In the genomic region with DNA sequence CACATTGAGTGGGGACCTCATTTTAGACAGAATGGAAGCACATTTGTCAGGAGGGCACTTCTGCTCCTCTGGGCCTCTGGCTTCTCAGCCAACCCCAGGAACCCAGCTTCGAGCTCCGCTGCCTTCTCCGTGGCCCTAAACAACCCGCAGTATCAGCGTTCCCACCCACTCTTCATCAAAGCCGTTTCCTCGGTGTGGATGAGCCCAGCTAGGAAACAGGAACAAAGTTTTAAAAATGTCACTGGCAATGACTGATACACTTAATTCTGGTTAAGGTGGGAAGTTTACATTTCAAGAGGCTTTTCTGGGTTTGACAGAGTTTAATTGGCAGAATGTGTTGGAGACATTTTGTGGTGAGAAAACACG, we compare ENCODE assay signal across 19 cellular contexts.
DNase-seq lines count a peak whose midpoint lies in the region; ATAC-seq and TF ChIP-seq lines count a peak whose summit lies in the region.
"Had no signal": no experiment of that assay in that cellular context is flagged by ENCODE, and none has a peak within 500 bp of the region (broad histone marks: within the 10 kb centered on the region; RNA-seq: fewer than 3 reads in every experiment).

No MANE protein-coding gene starts in this region.

- no peaks in the 10 kb centered on the region for H3K9me3 Mint-ChIP-seq in activated T-cell treated with anti-CD3 and anti-CD28 coated beads, Interleukin-2, amount 50 U/mL, for 4 hours

- no peak for TF ChIP-seq POLR2A in erythroblast (IDR thresholded peaks at IDR 0.05; ENCODE audit: low read length)

- no peaks in the 10 kb centered on the region for H3K79me1 ChIP-seq in neuronal stem cell (ENCODE audit: low read depth, low read length)

- peak overlapping the region; percentile 29 for H2AFZ ChIP-seq in neuronal stem cell (ENCODE audit: low read length)

- H3K27me3 Mint-ChIP-seq in activated T-cell treated with anti-CD3 and anti-CD28 coated beads, Interleukin-2, amount 50 U/mL, for 4 hours (ENCODE audit: low read depth) = peaks cover 39% of the 10 kb centered on the region

- no peaks in the 10 kb centered on the region for H4K20me1 ChIP-seq in BLaER1

- H3K4me2 ChIP-seq in BLaER1 = peak overlapping the region; percentile 83
- H3K4me2 ChIP-seq in neuronal stem cell (ENCODE audit: insufficient read depth, low read length, poor library complexity, severe bottlenecking) = no peak overlapping the region
- H3K4me2 ChIP-seq: A549 had no signal

- no peak overlapping the region for H3K23ac ChIP-seq in neuronal stem cell (ENCODE audit: low read depth, low read length, poor library complexity)

- no peak overlapping the region for H2BK12ac ChIP-seq in neuronal stem cell (ENCODE audit: low read length)

- DNase-seq in CD1c-positive myeloid dendritic cell (ENCODE audit: extremely low spot score) (peak; percentile 6), UCSD-AML1 (lab: John Stamatoyannopoulos, UW; ENCODE audit: unreplicated experiment) (peak; percentile 51), neuronal stem cell (ENCODE audit: low spot score) (no peak), erythroblast (lab: John Stamatoyannopoulos, UW) (no peak)
- no peak for DNase-seq in activated T-cell treated with anti-CD3 and anti-CD28 coated beads, Interleukin-2, amount 50 U/mL, for 4 hours
- DNase-seq: GOT3, HCEC 1CT, KG1, NCI-H2081, NCI-H2227 treated with DMSO at 0.1 percent for 48 hours, NCI-H510A, NCI-H69, SHP77 had no signal

- H3K9ac ChIP-seq in BLaER1 (peak overlapping the region; percentile 56; the same call in 1 of the 2 replicates), neuronal stem cell (ENCODE audit: low read depth, low read length, poor library complexity) (no peak overlapping the region)

- WGBS in neuronal stem cell (ENCODE audit: extremely low coverage in 2 of 2, insufficient read length in 2 of 2, insufficient replicate concordance in 1 of 2), 2 donors = no CpG with 5 or more reads among the region's 8 CpGs

- peak overlapping the region; percentile 57 for H3K27ac ChIP-seq in BLaER1
- H3K27ac ChIP-seq in neuronal stem cell (replicated peaks; ENCODE audit: low read length) = no peak overlapping the region
- H3K27ac ChIP-seq: A549, RWPE1 had no signal

- H3K36me3 Mint-ChIP-seq in activated T-cell treated with anti-CD3 and anti-CD28 coated beads, Interleukin-2, amount 50 U/mL, for 4 hours (ENCODE audit: insufficient read depth) = no peaks in the 10 kb centered on the region
- H3K36me3 Mint-ChIP-seq: CD14-positive monocyte had no signal

- H3K36me3 ChIP-seq in BLaER1 (no peaks in the 10 kb centered on the region), neuronal stem cell (replicated peaks in 1 of 2; ENCODE audit: control insufficient read depth in 2 of 2, insufficient read depth in 2 of 2, low read length in 2 of 2) (no peaks in the 10 kb centered on the region)

- peaks cover 5% of the 10 kb centered on the region for H3K4me1 Mint-ChIP-seq in activated T-cell treated with anti-CD3 and anti-CD28 coated beads, Interleukin-2, amount 50 U/mL, for 4 hours (ENCODE audit: low read depth)
- H3K4me1 Mint-ChIP-seq: CD14-positive monocyte had no signal

- H3K14ac ChIP-seq in neuronal stem cell (ENCODE audit: low read length) = no peak overlapping the region

- no peak overlapping the region for H2AK5ac ChIP-seq in neuronal stem cell (ENCODE audit: low read depth, low read length)

- H3K4me1 ChIP-seq in BLaER1 = peaks cover 63% of the 10 kb centered on the region
- H3K4me1 ChIP-seq in neuronal stem cell (ENCODE audit: control insufficient read depth in 2 of 2, insufficient read depth in 1 of 2, low read depth in 1 of 2, low read length in 2 of 2) = peaks cover 0 to 9% of the 10 kb centered on the region in 2 donors

- ATAC-seq in HG02852 (IDR thresholded peaks at IDR 0.05; ENCODE audit: unreplicated experiment) = no peak
- ATAC-seq in activated T-cell treated with anti-CD3 and anti-CD28 coated beads, Interleukin-2, amount 50 U/mL, for 4 hours = no peak
- ATAC-seq: A549, Panc1 had no signal

- H2BK15ac ChIP-seq in neuronal stem cell (ENCODE audit: low read length) = no peak overlapping the region

- H3K4me3 ChIP-seq in BLaER1 (peak overlapping the region; percentile 12; the same call in 1 of the 2 replicates), neuronal stem cell (ENCODE audit: low read length in 2 of 2) (no peak overlapping the region)
- H3K4me3 ChIP-seq: A549 had no signal

- no peak overlapping the region for H3K4me3 Mint-ChIP-seq in activated T-cell treated with anti-CD3 and anti-CD28 coated beads, Interleukin-2, amount 50 U/mL, for 4 hours

- H4K91ac ChIP-seq in neuronal stem cell (ENCODE audit: low read depth, low read length, poor library complexity) = no peak overlapping the region

- H2BK120ac ChIP-seq in neuronal stem cell (ENCODE audit: low read depth, low read length) = no peak overlapping the region

- H3K9me3 ChIP-seq in BLaER1 = no peaks in the 10 kb centered on the region
- no peaks in the 10 kb centered on the region for H3K9me3 ChIP-seq in neuronal stem cell (replicated peaks in 1 of 2; ENCODE audit: control insufficient read depth in 2 of 2, insufficient read depth in 1 of 2, low read depth in 1 of 2, low read length in 2 of 2)
- H3K9me3 ChIP-seq: A549 had no signal

- H3K4ac ChIP-seq in neuronal stem cell (ENCODE audit: low read length) = no peak overlapping the region

- H4K8ac ChIP-seq in neuronal stem cell (ENCODE audit: low read depth, low read length) = no peak overlapping the region

- H2BK5ac ChIP-seq in neuronal stem cell (ENCODE audit: low read length) = no peak overlapping the region

- H3K27me3 ChIP-seq in BLaER1 (no peaks in the 10 kb centered on the region), neuronal stem cell (ENCODE audit: control insufficient read depth in 3 of 3, insufficient read depth in 3 of 3, low read depth in 1 of 3, low read length in 3 of 3) (no peaks in the 10 kb centered on the region)

- no peak overlapping the region for H3K18ac ChIP-seq in neuronal stem cell (ENCODE audit: low read length)

Comparison
In these comparisons a context has a peak if more than half of its experiments do, and no peak if none do; other contexts are left out.
1. DNase-seq: peak in CD1c-positive myeloid dendritic cell (single experiment) and UCSD-AML1 (single experiment); none in neuronal stem cell (single experiment), activated T-cell treated with anti-CD3 and anti-CD28 coated beads, Interleukin-2, amount 50 U/mL, for 4 hours (single experiment) and erythroblast (0 of 2).